ENCODE assay signal across 9 cellular contexts in genomic region chr12:124518051-124518932, GRCh38. TPM values are rescaled to one million over a fixed set of nuclear protein-coding genes. Genes with fewer than 3 reads are reported as not detected.
A peak's percentile ranks its signal among the peaks of the same experiment; 100 is the strongest.
DNase-seq lines count a peak whose midpoint lies in the region; ATAC-seq and TF ChIP-seq lines count a peak whose summit lies in the region.
"Had no signal": no experiment of that assay in that cellular context is flagged by ENCODE, and none has a peak within 500 bp of the region (broad histone marks: within the 10 kb centered on the region; RNA-seq: fewer than 3 reads in every experiment).

No MANE protein-coding gene starts in this region.

- H3K36me3 ChIP-seq in adrenal gland (replicated peaks in 1 of 2) (no peaks in the 10 kb centered on the region), parathyroid adenoma (ENCODE audit: control insufficient read depth, insufficient read depth, low read length) (no peaks in the 10 kb centered on the region)

- H3K27me3 ChIP-seq in adrenal gland (no peaks in the 10 kb centered on the region), parathyroid adenoma (ENCODE audit: control insufficient read depth, insufficient read depth, low read length) (no peaks in the 10 kb centered on the region)

- H3K9ac ChIP-seq in parathyroid adenoma: peak overlapping the region; percentile 75
- H3K9ac ChIP-seq: KMS-11 had no signal

- H2AFZ ChIP-seq in parathyroid adenoma: peak overlapping the region; percentile 89

- intact Hi-C loops in adrenal gland (cut with DNase I) (no loop called here), head of caudate nucleus (cut with DNase I) (loop anchor here (2.0 to 10.0 kb wide), 2 partner anchors 49 to 137 kb away; partner anchors contain the start of gene NCOR2)

- H3K9me3 ChIP-seq in adrenal gland (replicated peaks in 1 of 3) (no peaks in the 10 kb centered on the region), parathyroid adenoma (ENCODE audit: control insufficient read depth, low read length) (no peaks in the 10 kb centered on the region)

- 2 to 7% (median 5%) methylated on average over 26 to 51 of the region's 51 CpGs for WGBS in adrenal gland, 4 donors

- peaks cover 48% of the 10 kb centered on the region for H3K79me2 ChIP-seq in parathyroid adenoma

- no peak for ATAC-seq in HG02588 (IDR thresholded peaks at IDR 0.05; ENCODE audit: unreplicated experiment)
- ATAC-seq in GM19351 (IDR thresholded peaks at IDR 0.05; ENCODE audit: unreplicated experiment): no peak

- H3K4me1 ChIP-seq in adrenal gland (replicated peaks in 1 of 2) (peaks cover 48 to 82% of the 10 kb centered on the region in 2 donors), parathyroid adenoma (peaks cover 9% of the 10 kb centered on the region)

- H3K4me3 ChIP-seq in adrenal gland (peak overlapping the region in 2 of 4 donors; percentile 16 to 53), parathyroid adenoma (ENCODE audit: low read depth, low read length) (peak overlapping the region; percentile 65)

- TF ChIP-seq POLR2A in adrenal gland (IDR thresholded peaks at IDR 0.05): peak; percentile 43 to 79

- H3K4me2 ChIP-seq in parathyroid adenoma (ENCODE audit: low read length): peak overlapping the region; percentile 85
- H3K4me2 ChIP-seq: KMS-11 had no signal

- DNase-seq in DMS79 (lab: John Stamatoyannopoulos, UW) (peak; percentile 95), NCI-H2081 treated with DMSO at 0.1 percent for 48 hours (lab: John Stamatoyannopoulos, UW) (peak; percentile 97), adrenal gland (peak; percentile 98 to 100 (median 99)), head of caudate nucleus (peak; percentile 91 to 99 (median 97))
- no peak for DNase-seq in activated CD8-positive, alpha-beta memory T cell treated with anti-CD3 and anti-CD28 coated beads, Interleukin-2, amount 50 U/mL, for 48 hours

- H3K27ac ChIP-seq in adrenal gland: peak overlapping the region; percentile 92 to 98 (median 97)
- H3K27ac ChIP-seq in parathyroid adenoma: peak overlapping the region; percentile 98
- H3K27ac ChIP-seq: KMS-11 had no signal

- TF ChIP-seq CTCF in adrenal gland (IDR thresholded peaks at IDR 0.05): no peak
- TF ChIP-seq CTCF in parathyroid adenoma (IDR thresholded peaks at IDR 0.05): no peak

RNA-seq across cellular contexts. Expression of gene NCOR2, which starts 49.1 kb away (rescaled TPM):
- 100 to 1,000 TPM in 7 of 8 donors, 10 to 100 TPM in 1; 85.3 to 243 (median 199) TPM for total RNA-seq in adrenal gland
- polyA plus RNA-seq in adrenal gland: 100 to 1,000 TPM in 1 of 3 donors, 10 to 100 TPM in 2; 28.3 to 194 (median 53.3) TPM
